Comparison of ENCODE assay signal across 1 cellular context in genomic region chr2:239160226-239161143, GRCh38.
TF ChIP-seq lines count a peak whose summit lies in the region.

No MANE protein-coding gene starts in this region.

TF ChIP-seq in IMR-90, 13 proteins besides CTCF, POLR2A, EP300 and RAD21:
- no peak for TF ChIP-seq MAZ (IDR thresholded peaks at IDR 0.05; ENCODE audit: borderline replicate concordance, low read depth, low read length)
- no peak for TF ChIP-seq USF2 (IDR thresholded peaks at IDR 0.05; ENCODE audit: low read depth, low read length)
- no peak for TF ChIP-seq BHLHE40 (IDR thresholded peaks at IDR 0.05; ENCODE audit: low read depth, low read length)
- no peak for TF ChIP-seq FOS (IDR thresholded peaks at IDR 0.05; ENCODE audit: low read depth, low read length)
